13 cellular contexts compared by ENCODE assay signal in the genomic region with DNA sequence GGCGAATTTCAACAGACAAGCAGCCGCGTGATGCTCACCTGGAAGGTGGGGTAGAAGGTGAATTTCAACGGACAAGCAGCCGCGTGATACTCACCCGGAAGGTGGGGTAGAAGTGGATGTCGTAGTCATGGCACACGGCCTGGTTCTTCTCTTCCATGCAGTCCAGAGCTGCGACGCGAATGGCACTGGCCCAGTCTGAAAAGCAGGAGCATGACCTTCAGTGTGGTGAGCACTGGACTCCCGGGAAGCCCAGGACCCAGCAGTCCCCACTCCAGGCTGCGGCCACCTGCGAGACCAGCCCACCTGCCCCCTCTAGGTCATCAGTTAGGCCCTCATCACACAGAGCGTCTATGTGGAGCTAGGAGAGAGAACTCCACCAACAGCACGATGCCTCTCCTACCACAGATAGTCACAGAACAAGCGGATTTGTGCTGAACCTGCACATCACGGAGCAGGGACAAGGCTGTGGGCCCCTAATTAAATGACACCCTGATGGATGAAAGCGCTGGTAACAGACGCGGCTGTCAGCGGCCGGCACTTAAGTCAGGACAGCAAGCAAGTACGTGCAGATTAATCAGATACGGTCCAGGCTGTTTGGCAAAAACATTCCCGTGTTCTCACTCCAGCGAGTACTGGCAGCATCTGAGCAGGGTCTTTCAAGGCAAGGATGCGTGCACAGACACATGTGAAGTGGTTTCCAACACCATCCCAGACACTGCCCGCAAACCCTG. TPM values are rescaled to one million over a fixed set of nuclear protein-coding genes. Genes with fewer than 3 reads are reported as not detected.
A peak's percentile ranks its signal among the peaks of the same experiment; 100 is the strongest.
DNase-seq lines count a peak whose midpoint lies in the region; ATAC-seq and TF ChIP-seq lines count a peak whose summit lies in the region.
"Had no signal": no experiment of that assay in that cellular context is flagged by ENCODE, and none has a peak within 500 bp of the region (broad histone marks: within the 10 kb centered on the region; RNA-seq: fewer than 3 reads in every experiment).

No MANE protein-coding gene starts in this region.

- H3K18ac ChIP-seq in IMR-90 (ENCODE audit: low read depth, low read length): no peak overlapping the region

- no peak overlapping the region for H3K4me3 Mint-ChIP-seq in T-helper 17 cell
- peak overlapping the region; percentile 89 for H3K4me3 Mint-ChIP-seq in memory B cell

- CTCF ChIA-PET in IMR-90 (lab: Yijun Ruan, JAX): no interaction called here

- DNase-seq in IMR-90 (no peak), T-helper 17 cell (no peak), memory B cell (ENCODE audit: low spot score in 2 of 2) (no peak), GM19238 (ENCODE audit: insufficient read length, low spot score) (no peak), NCI-H2227 (lab: John Stamatoyannopoulos, UW; ENCODE audit: unreplicated experiment) (no peak), NCI-H345 (lab: John Stamatoyannopoulos, UW) (no peak)
- DNase-seq: NCI-H1694 had no signal

- intact Hi-C loops in IMR-90 (cut with micrococcal nuclease): no loop called here

- no peak overlapping the region for H4K5ac ChIP-seq in IMR-90 (ENCODE audit: low read depth, low read length)

- H3K4ac ChIP-seq in IMR-90 (ENCODE audit: low read depth, low read length): no peak overlapping the region

- H3K27me3 ChIP-seq in BLaER1 treated with 17β-estradiol and CSF1 and Interleukin-3, amounts not matched to agents 10 nM and 100 nM: peaks cover 0 to 26% (median 0%) of the 10 kb centered on the region in 11 experiments; a peak in 9 of 22 replicates
- H3K27me3 ChIP-seq in IMR-90 (ENCODE audit: control insufficient read depth, insufficient read depth, low read length): no peaks in the 10 kb centered on the region

- H2BK120ac ChIP-seq in IMR-90 (ENCODE audit: low read depth, low read length): no peak overlapping the region

- ATAC-seq in IMR-90 (ENCODE audit: low read depth) (no peak), T-helper 17 cell (no peak), memory B cell (ENCODE audit: low read depth) (no peak), HG03097 (IDR thresholded peaks at IDR 0.05; ENCODE audit: low FRiP score, unreplicated experiment) (no peak)

- H4K91ac ChIP-seq in IMR-90 (ENCODE audit: insufficient read depth, low read depth, low read length): no peak overlapping the region

- H3K4me1 ChIP-seq in BLaER1 treated with 17β-estradiol and CSF1 and Interleukin-3, amounts not matched to agents 10 nM and 100 nM: peaks cover 62 to 100% (median 96%) of the 10 kb centered on the region in 10 experiments
- peaks cover 6% of the 10 kb centered on the region; the same call in 1 of the 2 replicates for H3K4me1 ChIP-seq in IMR-90 (ENCODE audit: control insufficient read depth, insufficient read depth, low read length)
- H3K4me1 ChIP-seq: HAP-1 had no signal

- H3K9me3 Mint-ChIP-seq in memory B cell: no peaks in the 10 kb centered on the region

- dilution Hi-C loops in IMR-90 (cut with HindIII; ENCODE audit: low sequenced_read_pairs, unreplicated experiment): no loop called here

- BruUV-seq in IMR-90 (replicated peaks; lab: Mats Ljungman, UMichigan): no TSS peak

- H4K20me1 ChIP-seq in BLaER1 treated with 17β-estradiol and CSF1 and Interleukin-3, amounts not matched to agents 10 nM and 100 nM: peaks cover 9 to 100% (median 98%) of the 10 kb centered on the region in 11 experiments; a peak in 21 of 22 replicates
- H4K20me1 ChIP-seq in IMR-90 (ENCODE audit: insufficient read depth, low read length): peaks cover 30% of the 10 kb centered on the region

- H3K27ac Mint-ChIP-seq in T-helper 17 cell (peak overlapping the region; percentile 19), memory B cell (peak overlapping the region; percentile 100)

- H3K14ac ChIP-seq in IMR-90 (replicated peaks; ENCODE audit: low read depth, low read length): no peak overlapping the region

- H3K9me1 ChIP-seq in IMR-90 (ENCODE audit: insufficient read depth, low read length): peaks cover 6% of the 10 kb centered on the region; the same call in 1 of the 2 replicates

- H2AK5ac ChIP-seq in IMR-90 (ENCODE audit: low read depth, low read length): 0 out of 2 replicates have a peak overlapping the region, but pooled peaks have one; percentile 45

- peaks cover 0 to 24% (median 15%) of the 10 kb centered on the region in 11 experiments; a peak in 9 of 22 replicates for H3K36me3 ChIP-seq in BLaER1 treated with 17β-estradiol and CSF1 and Interleukin-3, amounts not matched to agents 10 nM and 100 nM
- H3K36me3 ChIP-seq in IMR-90 (ENCODE audit: control insufficient read depth, insufficient read depth, low read length): peaks cover 12% of the 10 kb centered on the region; the same call in 1 of the 2 replicates

- POLR2A ChIA-PET in IMR-90 (lab: Charles Lee; ENCODE audit: unreplicated experiment): no interaction called here

- no peak overlapping the region for H2BK15ac ChIP-seq in IMR-90 (ENCODE audit: low read depth, low read length)

- TF ChIP-seq CTCF in IMR-90 (conservative IDR thresholded peaks at IDR 0.05; ENCODE audit: low read depth, low read length): no peak

- H3K36me3 Mint-ChIP-seq in T-helper 17 cell (ENCODE audit: low read depth): no peaks in the 10 kb centered on the region
- peaks cover 23% of the 10 kb centered on the region for H3K36me3 Mint-ChIP-seq in memory B cell

- no peak overlapping the region; a peak in 1 of 20 replicates for H3K4me3 ChIP-seq in BLaER1 treated with 17β-estradiol and CSF1 and Interleukin-3, amounts not matched to agents 10 nM and 100 nM
- H3K4me3 ChIP-seq in IMR-90 (ENCODE audit: insufficient read depth, low read depth, low read length): no peak overlapping the region
- H3K4me3 ChIP-seq: HAP-1 had no signal

- H2AFZ ChIP-seq in IMR-90 (replicated peaks; ENCODE audit: low read length, poor library complexity): no peak overlapping the region

- no peak overlapping the region for H2BK5ac ChIP-seq in IMR-90 (ENCODE audit: low read depth, low read length, poor library complexity, severe bottlenecking)

- no peak overlapping the region for H2BK20ac ChIP-seq in IMR-90 (ENCODE audit: low read depth, low read length)

- H3K9me3 ChIP-seq in BLaER1 treated with 17β-estradiol and CSF1 and Interleukin-3, amounts not matched to agents 10 nM and 100 nM (replicated peaks in 1 of 11): no peaks in the 10 kb centered on the region
- H3K9me3 ChIP-seq in IMR-90 (ENCODE audit: control insufficient read depth, insufficient read depth, low read length) (no peaks in the 10 kb centered on the region), T-helper 17 cell (ENCODE audit: control insufficient read depth, low read length, poor library complexity, severe bottlenecking) (no peaks in the 10 kb centered on the region)
- H3K9me3 ChIP-seq: HAP-1 had no signal

- no peak for TF ChIP-seq POLR2A in IMR-90 (IDR thresholded peaks at IDR 0.05; ENCODE audit: low read depth, low read length)

- H3K56ac ChIP-seq in IMR-90 (ENCODE audit: extremely low read depth, insufficient read depth, low read length): no peak overlapping the region

- no peak overlapping the region for H2AK9ac ChIP-seq in IMR-90 (replicated peaks; ENCODE audit: low read depth, low read length, poor library complexity)

- H3K27me3 Mint-ChIP-seq in T-helper 17 cell (no peaks in the 10 kb centered on the region), memory B cell (no peaks in the 10 kb centered on the region)

- peak overlapping the region in 3 of 11 experiments; percentile 32 to 82 (median 73); a peak in 4 of 22 replicates for H3K27ac ChIP-seq in BLaER1 treated with 17β-estradiol and CSF1 and Interleukin-3, amounts not matched to agents 10 nM and 100 nM
- no peak overlapping the region for H3K27ac ChIP-seq in IMR-90 (ENCODE audit: insufficient read depth, low read length)

- whole genome bisulfite sequencing in IMR-90 (ENCODE audit: extremely low coverage in 2 of 2, insufficient read length in 1 of 2), 2 experiments: 88% methylated on average over 16 of the region's 30 CpGs; no CpG with 5 or more reads in 1 of the 2 experiments

- H3K23ac ChIP-seq in IMR-90 (ENCODE audit: low read depth, low read length): no peak overlapping the region

- peak overlapping the region; percentile 87 to 98 (median 94); a peak in 21 of 22 replicates for H3K4me2 ChIP-seq in BLaER1 treated with 17β-estradiol and CSF1 and Interleukin-3, amounts not matched to agents 10 nM and 100 nM
- no peak overlapping the region for H3K4me2 ChIP-seq in IMR-90 (ENCODE audit: low read depth, low read length)

- peaks cover 12% of the 10 kb centered on the region for H3K4me1 Mint-ChIP-seq in T-helper 17 cell
- peaks cover 47% of the 10 kb centered on the region for H3K4me1 Mint-ChIP-seq in memory B cell

- no peak overlapping the region for H4K8ac ChIP-seq in IMR-90 (ENCODE audit: low read depth in 2 of 2, low read length in 2 of 2)

- in situ Hi-C loops in IMR-90 (cut with MboI; ENCODE audit: low sequenced_read_pairs): no loop called here

- TF ChIP-seq RAD21 in IMR-90 (IDR thresholded peaks at IDR 0.05; ENCODE audit: low read length): no peak

- peak overlapping the region in 4 of 11 experiments; percentile 17 to 74 (median 58); a peak in 7 of 22 replicates for H3K9ac ChIP-seq in BLaER1 treated with 17β-estradiol and CSF1 and Interleukin-3, amounts not matched to agents 10 nM and 100 nM
- no peak overlapping the region for H3K9ac ChIP-seq in IMR-90 (ENCODE audit: low read depth, low read length)

- H3K79me1 ChIP-seq in IMR-90 (ENCODE audit: low read depth in 1 of 2, low read length in 2 of 2): peaks cover 11 to 35% of the 10 kb centered on the region in 2 experiments

TF ChIP-seq in IMR-90, 13 proteins besides CTCF, POLR2A, EP300 and RAD21 (continues in another document):
- TF ChIP-seq, protein P1, sequence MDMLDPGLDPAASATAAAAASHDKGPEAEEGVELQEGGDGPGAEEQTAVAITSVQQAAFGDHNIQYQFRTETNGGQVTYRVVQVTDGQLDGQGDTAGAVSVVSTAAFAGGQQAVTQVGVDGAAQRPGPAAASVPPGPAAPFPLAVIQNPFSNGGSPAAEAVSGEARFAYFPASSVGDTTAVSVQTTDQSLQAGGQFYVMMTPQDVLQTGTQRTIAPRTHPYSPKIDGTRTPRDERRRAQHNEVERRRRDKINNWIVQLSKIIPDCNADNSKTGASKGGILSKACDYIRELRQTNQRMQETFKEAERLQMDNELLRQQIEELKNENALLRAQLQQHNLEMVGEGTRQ (IDR thresholded peaks at IDR 0.05; ENCODE audit: low read depth, low read length): no peak
- no peak for TF ChIP-seq MAZ (IDR thresholded peaks at IDR 0.05; ENCODE audit: borderline replicate concordance, low read depth, low read length)
- no peak for TF ChIP-seq NFE2L2 (IDR thresholded peaks at IDR 0.05; ENCODE audit: low read depth, low read length)
- TF ChIP-seq CHD1 (IDR thresholded peaks at IDR 0.05; ENCODE audit: low read depth, low read length): no peak
- TF ChIP-seq MXI1 (IDR thresholded peaks at IDR 0.05; ENCODE audit: borderline replicate concordance, low read depth, low read length): no peak

RNA-seq across cellular contexts. Expression of a gene that starts 18.8 kb away (rescaled TPM):
- 5.0 and 5.9 TPM in 2 replicates for total RNA-seq in IMR-90 (2012; rRNA removed)
- polyA plus RNA-seq in IMR-90 (2012; rRNA removed): 12.7 and 12.9 TPM in 2 replicates
- 9.2 and 16.0 TPM in 2 replicates for polyA plus RNA-seq in IMR-90 (2012; cell fraction: cytosol; rRNA removed)
- 18.3 and 24.7 TPM in 2 replicates for polyA plus RNA-seq in IMR-90 (2012; cell fraction: nucleus; rRNA removed; ENCODE audit: low replicate concordance)
- 10 to 100 TPM; 12.6 to 15.5 TPM for total RNA-seq in T-helper 17 cell

RNA-seq across cellular contexts. Expression of a gene that starts 21.9 kb away (rescaled TPM):
- total RNA-seq in IMR-90 (2012; rRNA removed): not detected in 2 replicates
- not detected in 2 replicates for polyA plus RNA-seq in IMR-90 (2012; rRNA removed)
- polyA plus RNA-seq in IMR-90 (2012; cell fraction: cytosol; rRNA removed): not detected in 2 replicates
- 0.02 TPM in 1 of 2 replicates, not detected in the other for polyA plus RNA-seq in IMR-90 (2012; cell fraction: nucleus; rRNA removed; ENCODE audit: low replicate concordance)
- total RNA-seq in T-helper 17 cell: under 1 TPM; 0.10 to 0.18 TPM
- total RNA-seq: M059J; SK-MEL-5; T-helper 1 cell treated with Interleukin-12 subunit alpha and Interleukin-12 subunit beta and Interleukin-4 antibody, amounts not matched to agents 30 ng/mL and 1 ng/mL, for 36 hours had no signal
